19 cellular contexts compared by ENCODE assay signal in genomic region chr3:106839576-106840280, GRCh38.
DNase-seq lines count a peak whose midpoint lies in the region; ATAC-seq and TF ChIP-seq lines count a peak whose summit lies in the region.
"Had no signal": no experiment of that assay in that cellular context is flagged by ENCODE, and none has a peak within 500 bp of the region (broad histone marks: within the 10 kb centered on the region; RNA-seq: fewer than 3 reads in every experiment).

No MANE protein-coding gene starts in this region.

- H3K4me3 ChIP-seq in testis: peak overlapping the region in 1 of 2 donors; percentile 24
- H3K4me3 ChIP-seq: colonic mucosa, thyroid gland had no signal

- H3K4me1 Mint-ChIP-seq in endothelial cell (ENCODE audit: unreplicated experiment): no peaks in the 10 kb centered on the region
- H3K4me1 Mint-ChIP-seq: activated naive CD8-positive, alpha-beta T cell treated with anti-CD3 and anti-CD28 coated beads, Interleukin-2, amount 10 ng/mL, durations not matched to agents 7 days and 5 days; natural killer cell had no signal

- no peaks in the 10 kb centered on the region for H3K9me3 ChIP-seq in testis
- H3K9me3 ChIP-seq: colonic mucosa, thyroid gland had no signal

- TF ChIP-seq POLR2A in testis (IDR thresholded peaks at IDR 0.05): no peak

- no peaks in the 10 kb centered on the region for H3K27me3 Mint-ChIP-seq in endothelial cell (ENCODE audit: unreplicated experiment)
- H3K27me3 Mint-ChIP-seq: activated naive CD8-positive, alpha-beta T cell treated with anti-CD3 and anti-CD28 coated beads, Interleukin-2, amount 10 ng/mL, durations not matched to agents 7 days and 5 days had no signal

- no peak overlapping the region for H3K4me3 Mint-ChIP-seq in endothelial cell (ENCODE audit: unreplicated experiment)
- H3K4me3 Mint-ChIP-seq: activated naive CD8-positive, alpha-beta T cell treated with anti-CD3 and anti-CD28 coated beads, Interleukin-2, amount 10 ng/mL, durations not matched to agents 7 days and 5 days; natural killer cell; T-helper 2 cell treated with Interferon-gamma antibody and Interleukin-4, amounts not matched to agents 5 μg/mL and 100 μg/mL, for 36 hours had no signal

- ATAC-seq in Right ventricle myocardium inferior (peak; percentile 65), left cardiac atrium (peak; percentile 74 to 75), HG03439 (IDR thresholded peaks at IDR 0.05; ENCODE audit: unreplicated experiment) (no peak), GM21786 (IDR thresholded peaks at IDR 0.05; ENCODE audit: unreplicated experiment) (no peak)
- ATAC-seq: natural killer cell had no signal

- intact Hi-C loops in Right ventricle myocardium inferior (cut with DNase I): no loop called here
- intact Hi-C loops in cardiac septum (cut with DNase I): no loop called here
- intact Hi-C loops in left cardiac atrium (cut with DNase I): no loop called here
- intact Hi-C loops in testis (cut with DNase I; ENCODE audit: low total_unique reads): no loop called here

- peaks cover 5% of the 10 kb centered on the region for H3K4me1 ChIP-seq in testis
- H3K4me1 ChIP-seq: colonic mucosa had no signal

- peak overlapping the region; percentile 29 to 72 for H3K27ac ChIP-seq in testis
- H3K27ac ChIP-seq: colonic mucosa, thyroid gland had no signal

- H3K9me3 Mint-ChIP-seq in endothelial cell (ENCODE audit: unreplicated experiment): no peaks in the 10 kb centered on the region
- H3K9me3 Mint-ChIP-seq: T-helper 2 cell treated with Interferon-gamma antibody and Interleukin-4, amounts not matched to agents 5 μg/mL and 100 μg/mL, for 36 hours had no signal

- TF ChIP-seq CTCF in testis (IDR thresholded peaks at IDR 0.05): no peak
- no peak for TF ChIP-seq CTCF in endothelial cell (IDR thresholded peaks at IDR 0.05; ENCODE audit: unreplicated experiment)

- no peak for DNase-seq in Right ventricle myocardium inferior (ENCODE audit: missing footprints)
- no peak for DNase-seq in cardiac septum (ENCODE audit: low spot score)
- peak; percentile 27 for DNase-seq in amniotic epithelial cell (ENCODE audit: low read depth)
- no peak for DNase-seq in left cardiac atrium
- no peak for DNase-seq in testis
- no peak for DNase-seq in endothelial cell (ENCODE audit: low spot score)
- DNase-seq: activated CD4-positive, alpha-beta T cell treated with anti-CD3 and anti-CD28 coated beads, Interleukin-2, amount 50 U/mL, for 48 hours; activated naive CD8-positive, alpha-beta T cell treated with anti-CD3 and anti-CD28 coated beads, Interleukin-2, amount 10 ng/mL, durations not matched to agents 7 days and 5 days; activated T-cell treated with anti-CD3 and anti-CD28 coated beads, Interleukin-2, amount 50 U/mL, for 48 hours; colonic mucosa; COR-L47; natural killer cell; NCI-H2081; NCI-H82; SHP77; thyroid gland had no signal

- no peaks in the 10 kb centered on the region for H3K27me3 ChIP-seq in testis
- H3K27me3 ChIP-seq: colonic mucosa, thyroid gland had no signal

- H3K36me3 Mint-ChIP-seq in endothelial cell (ENCODE audit: low read depth, unreplicated experiment): no peaks in the 10 kb centered on the region
- H3K36me3 Mint-ChIP-seq: activated naive CD8-positive, alpha-beta T cell treated with anti-CD3 and anti-CD28 coated beads, Interleukin-2, amount 10 ng/mL, durations not matched to agents 7 days and 5 days; natural killer cell had no signal

- WGBS in testis, 2 donors: 32 to 43% methylated on average over 2 of the region's 2 CpGs

- H3K27ac Mint-ChIP-seq in endothelial cell (ENCODE audit: unreplicated experiment): no peak overlapping the region
- H3K27ac Mint-ChIP-seq: activated naive CD8-positive, alpha-beta T cell treated with anti-CD3 and anti-CD28 coated beads, Interleukin-2, amount 10 ng/mL, durations not matched to agents 7 days and 5 days; natural killer cell; T-helper 2 cell treated with Interferon-gamma antibody and Interleukin-4, amounts not matched to agents 5 μg/mL and 100 μg/mL, for 36 hours had no signal

- no peaks in the 10 kb centered on the region for H3K36me3 ChIP-seq in testis (ENCODE audit: low read depth, missing control alignments)
- H3K36me3 ChIP-seq: colonic mucosa, thyroid gland had no signal

Comparison
In these comparisons a context has a peak if more than half of its experiments do, and no peak if none do; other contexts are left out.
1. ATAC-seq: peak in Right ventricle myocardium inferior (single experiment) and left cardiac atrium (2 of 2); none in HG03439 (single experiment) and GM21786 (single experiment).